In genomic region chr10:116744163-116744788, GRCh38 we compare ENCODE assay signal across 24 cellular contexts. TPM values are rescaled to one million over a fixed set of nuclear protein-coding genes. Genes with fewer than 3 reads are reported as not detected.
DNase-seq lines count a peak whose midpoint lies in the region; ATAC-seq, FAIRE-seq and TF ChIP-seq lines count a peak whose summit lies in the region.
"Had no signal": no experiment of that assay in that cellular context is flagged by ENCODE, and none has a peak within 500 bp of the region (broad histone marks: within the 10 kb centered on the region; RNA-seq: fewer than 3 reads in every experiment).

No MANE protein-coding gene starts in this region.

- TF ChIP-seq CTCF in DND-41 (IDR thresholded peaks at IDR 0.05; ENCODE audit: borderline replicate concordance, extremely low read depth, low read length, poor library complexity, severe bottlenecking) (no peak), astrocyte (IDR thresholded peaks at IDR 0.05; ENCODE audit: insufficient read depth, low read depth, low read length) (no peak), nephron progenitor cell (IDR thresholded peaks at IDR 0.05) (no peak)

- no peak overlapping the region for H3K4me3 ChIP-seq in CD4-positive, CD25-positive, alpha-beta regulatory T cell (ENCODE audit: low read depth, low read length)
- no peak overlapping the region for H3K4me3 ChIP-seq in DND-41 (ENCODE audit: low read depth in 1 of 2, low read length in 2 of 2)
- no peak overlapping the region for H3K4me3 ChIP-seq in astrocyte (ENCODE audit: insufficient read depth, low read depth, low read length)
- H3K4me3 ChIP-seq: colonic mucosa, GM23248, upper lobe of left lung had no signal

- H3K4me2 ChIP-seq in DND-41 (ENCODE audit: insufficient read depth, low read length) (no peak overlapping the region), astrocyte (ENCODE audit: low read length) (no peak overlapping the region)
- H3K4me2 ChIP-seq: KMS-11 had no signal

- H3K4me1 Mint-ChIP-seq in CD4-positive, CD25-positive, alpha-beta regulatory T cell: peaks cover 0 to 13% (median 1%) of the 10 kb centered on the region in 4 donors
- H3K4me1 Mint-ChIP-seq in astrocyte (ENCODE audit: low read depth, unreplicated experiment): peaks cover 12% of the 10 kb centered on the region
- peaks cover 13% of the 10 kb centered on the region for H3K4me1 Mint-ChIP-seq in nephron progenitor cell

- no peak overlapping the region for H3K27ac Mint-ChIP-seq in CD4-positive, CD25-positive, alpha-beta regulatory T cell
- H3K27ac Mint-ChIP-seq in astrocyte (ENCODE audit: unreplicated experiment) (no peak overlapping the region), nephron progenitor cell (no peak overlapping the region)
- H3K27ac Mint-ChIP-seq: activated naive CD4-positive, alpha-beta T cell treated with anti-CD3 and anti-CD28 coated beads, Interleukin-2, amount 50 U/mL, for 72 hours had no signal

- ATAC-seq in CD4-positive, CD25-positive, alpha-beta regulatory T cell (ENCODE audit: low read depth in 2 of 2): no peak
- peak; percentile 31; the same call in 2 of the 3 replicates for ATAC-seq in DND-41 (ENCODE audit: insufficient read depth, low read depth)
- ATAC-seq in GM21526 (IDR thresholded peaks at IDR 0.05; ENCODE audit: low FRiP score, unreplicated experiment): no peak
- ATAC-seq in GM18520 (IDR thresholded peaks at IDR 0.05; ENCODE audit: unreplicated experiment): no peak
- ATAC-seq in HG03045 (IDR thresholded peaks at IDR 0.05; ENCODE audit: unreplicated experiment): no peak
- no peak for ATAC-seq in GM21576 (IDR thresholded peaks at IDR 0.05; ENCODE audit: unreplicated experiment)
- ATAC-seq: activated naive CD4-positive, alpha-beta T cell treated with anti-CD3 and anti-CD28 coated beads, Interleukin-2, amount 50 U/mL, for 72 hours; left cardiac atrium had no signal

- no peaks in the 10 kb centered on the region for H3K36me3 ChIP-seq in CD4-positive, CD25-positive, alpha-beta regulatory T cell (ENCODE audit: control insufficient read depth, insufficient read depth, low read length)
- H3K36me3 ChIP-seq in DND-41 (ENCODE audit: insufficient read depth, low read length) (no peaks in the 10 kb centered on the region), astrocyte (ENCODE audit: insufficient read depth, low read length) (no peaks in the 10 kb centered on the region)
- H3K36me3 ChIP-seq: colonic mucosa, upper lobe of left lung had no signal

- no peak for FAIRE-seq in astrocyte (lab: Jason Lieb, UNC)
- FAIRE-seq: GM18507 had no signal

- H3K9ac ChIP-seq in DND-41 (ENCODE audit: low read depth, low read length): no peak overlapping the region
- H3K9ac ChIP-seq in astrocyte (ENCODE audit: low read length): no peak overlapping the region
- H3K9ac ChIP-seq: GM23248, KMS-11, SK-N-SH had no signal

- peaks cover 42% of the 10 kb centered on the region for H3K27me3 Mint-ChIP-seq in CD4-positive, CD25-positive, alpha-beta regulatory T cell
- H3K27me3 Mint-ChIP-seq in astrocyte (ENCODE audit: low read depth, unreplicated experiment) (peaks cover 30% of the 10 kb centered on the region), nephron progenitor cell (ENCODE audit: low read depth, poor library complexity) (peaks cover 76% of the 10 kb centered on the region)

- H3K79me2 ChIP-seq in DND-41 (ENCODE audit: insufficient read depth, low read length): no peaks in the 10 kb centered on the region
- H3K79me2 ChIP-seq in astrocyte (ENCODE audit: insufficient read depth, low read length): peaks cover 18% of the 10 kb centered on the region

- DNase-seq in CD4-positive, CD25-positive, alpha-beta regulatory T cell: no peak
- peak; percentile 11 for DNase-seq in DND-41
- no peak for DNase-seq in astrocyte (ENCODE audit: low read depth)
- no peak for DNase-seq in nephron progenitor cell
- DNase-seq: activated CD4-positive, CD25-positive, alpha-beta regulatory T cell; activated CD8-positive, alpha-beta memory T cell treated with anti-CD3 and anti-CD28 coated beads for 24 hours; activated T-cell treated with anti-CD3 and anti-CD28 coated beads, Interleukin-2, amount 50 U/mL, for 48 hours; colonic mucosa; GM23248; left cardiac atrium; NCI-H1048; NCI-H2029 treated with DMSO at 0.1 percent for 48 hours; NCI-H446; SK-N-SH; stimulated activated CD4-positive, alpha-beta T cell treated with anti-CD3 and anti-CD28 coated beads, Interleukin-12 subunit alpha, Interleukin-12 subunit beta, amount 100 ng/mL, for 4 hours; T-helper 9 cell; upper lobe of left lung had no signal

- H3K36me3 Mint-ChIP-seq in CD4-positive, CD25-positive, alpha-beta regulatory T cell: no peaks in the 10 kb centered on the region
- H3K36me3 Mint-ChIP-seq in astrocyte (ENCODE audit: low read depth, unreplicated experiment): peaks cover 2% of the 10 kb centered on the region
- no peaks in the 10 kb centered on the region for H3K36me3 Mint-ChIP-seq in nephron progenitor cell (ENCODE audit: low read depth)

- no peak overlapping the region for H3K27ac ChIP-seq in CD4-positive, CD25-positive, alpha-beta regulatory T cell (ENCODE audit: insufficient read depth, low read length, poor library complexity, severe bottlenecking)
- no peak overlapping the region for H3K27ac ChIP-seq in DND-41 (ENCODE audit: low read length)
- no peak overlapping the region for H3K27ac ChIP-seq in astrocyte (ENCODE audit: low read depth, low read length)
- H3K27ac ChIP-seq: colonic mucosa, GM23248, KMS-11, upper lobe of left lung had no signal

- peaks cover 11% of the 10 kb centered on the region for H3K4me1 ChIP-seq in CD4-positive, CD25-positive, alpha-beta regulatory T cell (ENCODE audit: control insufficient read depth, insufficient read depth, low read length, poor library complexity, severe bottlenecking)
- no peaks in the 10 kb centered on the region for H3K4me1 ChIP-seq in DND-41 (ENCODE audit: insufficient read depth, low read length)
- peaks cover 10% of the 10 kb centered on the region for H3K4me1 ChIP-seq in astrocyte (ENCODE audit: insufficient read depth, low read length)
- H3K4me1 ChIP-seq: colonic mucosa had no signal

- no peak overlapping the region for H2AFZ ChIP-seq in DND-41 (ENCODE audit: low read depth, low read length)
- H2AFZ ChIP-seq in astrocyte (ENCODE audit: low read depth, low read length): no peak overlapping the region
- H2AFZ ChIP-seq: GM23248 had no signal

- H3K9me3 ChIP-seq in CD4-positive, CD25-positive, alpha-beta regulatory T cell (ENCODE audit: control insufficient read depth in 2 of 2, low read length in 2 of 2): no peaks in the 10 kb centered on the region
- H3K9me3 ChIP-seq in DND-41 (ENCODE audit: insufficient read depth, low read length, severe bottlenecking) (peaks cover 2% of the 10 kb centered on the region), astrocyte (ENCODE audit: insufficient read depth, low read depth, low read length) (no peaks in the 10 kb centered on the region)
- H3K9me3 ChIP-seq: colonic mucosa, SK-N-SH, upper lobe of left lung had no signal

- no peaks in the 10 kb centered on the region for H4K20me1 ChIP-seq in DND-41 (ENCODE audit: insufficient read depth, low read length)
- peaks cover 11% of the 10 kb centered on the region for H4K20me1 ChIP-seq in astrocyte (ENCODE audit: insufficient read depth, low read length)

- H3K4me3 Mint-ChIP-seq in CD4-positive, CD25-positive, alpha-beta regulatory T cell: peak overlapping the region in 3 of 4 donors; percentile 15 to 91 (median 78)
- peak overlapping the region; percentile 43 for H3K4me3 Mint-ChIP-seq in astrocyte (ENCODE audit: unreplicated experiment)
- H3K4me3 Mint-ChIP-seq in nephron progenitor cell: peak overlapping the region; percentile 69

- peaks cover 0 to 3% (median 0%) of the 10 kb centered on the region in 7 donors for H3K9me3 Mint-ChIP-seq in CD4-positive, CD25-positive, alpha-beta regulatory T cell
- H3K9me3 Mint-ChIP-seq in astrocyte (ENCODE audit: unreplicated experiment) (no peaks in the 10 kb centered on the region), nephron progenitor cell (peaks cover 11% of the 10 kb centered on the region)
- H3K9me3 Mint-ChIP-seq: activated naive CD4-positive, alpha-beta T cell treated with anti-CD3 and anti-CD28 coated beads, Interleukin-2, amount 50 U/mL, for 72 hours had no signal

- peaks cover 15% of the 10 kb centered on the region for H3K27me3 ChIP-seq in CD4-positive, CD25-positive, alpha-beta regulatory T cell (ENCODE audit: control insufficient read depth, insufficient read depth, low read length)
- H3K27me3 ChIP-seq in DND-41 (ENCODE audit: insufficient read depth, low read length, poor library complexity) (no peaks in the 10 kb centered on the region), astrocyte (ENCODE audit: insufficient read depth, low read length) (peaks cover 2% of the 10 kb centered on the region)

RNA-seq across cellular contexts. Expression of gene HSPA12A, which starts 1.9 kb away (rescaled TPM):
- 0.72 TPM for total RNA-seq in CD4-positive, CD25-positive, alpha-beta regulatory T cell
- polyA plus RNA-seq in CD4-positive, CD25-positive, alpha-beta regulatory T cell: 1 to 10 TPM in 2 of 4 donors, under 1 TPM in 2; 0.75 to 2.1 (median 1.3) TPM
- 7.9 and 11.1 TPM in 2 replicates for total RNA-seq in astrocyte
